Comparison of ENCODE assay signal across 27 cellular contexts in genomic region chr6:26390504-26390903, GRCh38.
"Had no signal": no experiment of that assay in that cellular context is flagged by ENCODE, and none has a peak within 500 bp of the region (broad histone marks: within the 10 kb centered on the region; RNA-seq: fewer than 3 reads in every experiment).

No MANE protein-coding gene starts in this region.

- H3K4me1 ChIP-seq: esophagus muscularis mucosa, psoas muscle, sigmoid colon had no signal

- H3K9me3 Mint-ChIP-seq: immature natural killer cell; naive thymus-derived CD8-positive, alpha-beta T cell; nephron progenitor cell; stimulated activated effector memory CD8-positive, alpha-beta T cell treated with anti-CD3 and anti-CD28 coated beads, Interleukin-12 subunit alpha, Interleukin-12 subunit beta, amount 100 ng/mL, for 72 hours; type B pancreatic cell had no signal

- H3K27ac ChIP-seq: dorsolateral prefrontal cortex, esophagus muscularis mucosa, lower lobe of right lung, ovary, psoas muscle, sigmoid colon, testis, tibial artery had no signal

- H3K27me3 Mint-ChIP-seq: naive thymus-derived CD8-positive, alpha-beta T cell had no signal

- ATAC-seq: left ventricle myocardium superior; lower lobe of right lung; naive thymus-derived CD8-positive, alpha-beta T cell; psoas muscle; right cardiac atrium; stimulated activated effector memory CD8-positive, alpha-beta T cell treated with anti-CD3 and anti-CD28 coated beads, Interleukin-12 subunit alpha, Interleukin-12 subunit beta, amount 100 ng/mL, for 72 hours had no signal

- H3K27me3 ChIP-seq: dorsolateral prefrontal cortex, esophagus muscularis mucosa, ovary, sigmoid colon, testis, tibial artery had no signal

- H3K36me3 ChIP-seq: ovary had no signal

- H3K4me3 ChIP-seq: dorsolateral prefrontal cortex, esophagus muscularis mucosa, lower lobe of right lung, ovary, psoas muscle, sigmoid colon, testis, tibial artery had no signal

- FAIRE-seq: colon, endothelial cell of umbilical vein, keratinocyte had no signal

- H3K4me3 Mint-ChIP-seq: immature natural killer cell; naive thymus-derived CD8-positive, alpha-beta T cell; nephron progenitor cell; stimulated activated effector memory CD8-positive, alpha-beta T cell treated with anti-CD3 and anti-CD28 coated beads, Interleukin-12 subunit alpha, Interleukin-12 subunit beta, amount 100 ng/mL, for 72 hours; type B pancreatic cell had no signal

- H3K27ac Mint-ChIP-seq: immature natural killer cell; nephron progenitor cell; stimulated activated effector memory CD8-positive, alpha-beta T cell treated with anti-CD3 and anti-CD28 coated beads, Interleukin-12 subunit alpha, Interleukin-12 subunit beta, amount 100 ng/mL, for 72 hours; type B pancreatic cell had no signal

- DNase-seq: dorsolateral prefrontal cortex; effector CD8-positive, alpha-beta T cell; foreskin melanocyte; hypothalamus; immature natural killer cell; left ventricle myocardium superior; lower lobe of right lung; naive thymus-derived CD8-positive, alpha-beta T cell; nephron progenitor cell; occipital lobe; ovary; posterior cingulate gyrus; psoas muscle; right cardiac atrium; sigmoid colon; stimulated activated CD4-positive, alpha-beta T cell treated with anti-CD3 and anti-CD28 coated beads, Interleukin-2, amount 100 ng/mL, for 24 hours; stimulated activated CD4-positive, alpha-beta T cell treated with anti-CD3 and anti-CD28 coated beads, Interleukin-4, amount 100 ng/mL, for 24 hours; stimulated activated naive CD4-positive, alpha-beta T cell treated with Interleukin-2 at 50 U/mL for 16 hours; substantia nigra; testis; tibial artery had no signal

- H3K9me3 ChIP-seq: esophagus muscularis mucosa, lower lobe of right lung, ovary, psoas muscle, sigmoid colon, testis, tibial artery had no signal
